20 cellular contexts compared by ENCODE assay signal in genomic region chr3:126541628-126542339, GRCh38. TPM values are rescaled to one million over a fixed set of nuclear protein-coding genes. Genes with fewer than 3 reads are reported as not detected.
A peak's percentile ranks its signal among the peaks of the same experiment; 100 is the strongest.
DNase-seq lines count a peak whose midpoint lies in the region; ATAC-seq, FAIRE-seq and TF ChIP-seq lines count a peak whose summit lies in the region.
"Had no signal": no experiment of that assay in that cellular context is flagged by ENCODE, and none has a peak within 500 bp of the region (broad histone marks: within the 10 kb centered on the region; RNA-seq: fewer than 3 reads in every experiment).

No MANE protein-coding gene starts in this region.

- peaks cover 7% of the 10 kb centered on the region for H3K4me1 Mint-ChIP-seq in stimulated activated naive CD8-positive, alpha-beta T cell treated with anti-CD3 and anti-CD28 coated beads, Interleukin-15, amount 100 ng/mL, for 72 hours
- H3K4me1 Mint-ChIP-seq in glutamatergic neuron (ENCODE audit: low read depth, unreplicated experiment) = peaks cover 7% of the 10 kb centered on the region
- peaks cover 20% of the 10 kb centered on the region for H3K4me1 Mint-ChIP-seq in osteocyte (ENCODE audit: unreplicated experiment)

- DNase-seq in stimulated activated naive CD8-positive, alpha-beta T cell treated with anti-CD3 and anti-CD28 coated beads, Interleukin-15, amount 100 ng/mL, for 72 hours = no peak
- DNase-seq in stimulated activated naive CD8-positive, alpha-beta T cell treated with anti-CD3 and anti-CD28 coated beads, Interleukin-15, Interleukin-2, amounts not matched to agents 100 U/mL and 50 U/mL, for 24 hours = no peak
- peak; percentile 2 for DNase-seq in glutamatergic neuron
- DNase-seq in osteocyte (ENCODE audit: extremely low spot score, unreplicated experiment) = peak; percentile 83
- DNase-seq in stimulated activated CD8-positive, alpha-beta memory T cell treated with anti-CD3 and anti-CD28 coated beads, Interleukin-4, amount 100 ng/mL, for 48 hours = no peak
- no peak for DNase-seq in hypothalamus (lab: John Stamatoyannopoulos, UW)
- no peak for DNase-seq in small intestine
- DNase-seq in NCI-H1436 treated with DMSO at 0.1 percent for 48 hours (lab: John Stamatoyannopoulos, UW) = no peak
- DNase-seq: activated CD4-positive, alpha-beta T cell treated with anti-CD3 and anti-CD28 coated beads, Interleukin-2, amount 10 ng/mL, durations not matched to agents 7 days and 5 days; activated gamma-delta T cell treated with Interleukin-2 at 50 U/mL for 16 hours; DMS 273 treated with DMSO at 0.1 percent for 48 hours; NCI-H1694; NCI-H524 treated with DMSO at 0.1 percent for 48 hours; nephron progenitor cell had no signal

- peaks cover 17% of the 10 kb centered on the region for H3K27me3 Mint-ChIP-seq in stimulated activated naive CD8-positive, alpha-beta T cell treated with anti-CD3 and anti-CD28 coated beads, Interleukin-15, amount 100 ng/mL, for 72 hours
- peaks cover 9% of the 10 kb centered on the region for H3K27me3 Mint-ChIP-seq in glutamatergic neuron (ENCODE audit: unreplicated experiment)
- peaks cover 6% of the 10 kb centered on the region for H3K27me3 Mint-ChIP-seq in osteocyte (ENCODE audit: unreplicated experiment)

- H3K9me3 ChIP-seq in small intestine (ENCODE audit: control insufficient read depth, low read depth) = no peaks in the 10 kb centered on the region
- H3K9me3 ChIP-seq: breast epithelium had no signal

- H3K27ac ChIP-seq in small intestine (ENCODE audit: low read depth in 1 of 2, low read length in 1 of 2) = no peak overlapping the region
- H3K27ac ChIP-seq: breast epithelium, KMS-11 had no signal

- no peak overlapping the region for H3K27ac Mint-ChIP-seq in stimulated activated naive CD8-positive, alpha-beta T cell treated with anti-CD3 and anti-CD28 coated beads, Interleukin-15, amount 100 ng/mL, for 72 hours
- H3K27ac Mint-ChIP-seq in glutamatergic neuron (ENCODE audit: unreplicated experiment) (no peak overlapping the region), osteocyte (ENCODE audit: unreplicated experiment) (no peak overlapping the region)
- H3K27ac Mint-ChIP-seq: activated CD4-positive, alpha-beta T cell treated with anti-CD3 and anti-CD28 coated beads, Interleukin-2, amount 10 ng/mL, durations not matched to agents 7 days and 5 days had no signal

- no peaks in the 10 kb centered on the region for H3K9me3 Mint-ChIP-seq in stimulated activated naive CD8-positive, alpha-beta T cell treated with anti-CD3 and anti-CD28 coated beads, Interleukin-15, amount 100 ng/mL, for 72 hours
- H3K9me3 Mint-ChIP-seq in glutamatergic neuron (ENCODE audit: unreplicated experiment) (peaks cover 8% of the 10 kb centered on the region), osteocyte (ENCODE audit: unreplicated experiment) (peaks cover 4% of the 10 kb centered on the region)
- H3K9me3 Mint-ChIP-seq: nephron progenitor cell had no signal

- FAIRE-seq in small intestine (lab: Jason Lieb, UNC) = no peak
- FAIRE-seq: endometrium had no signal

- peak; percentile 26 for ATAC-seq in stimulated activated naive CD8-positive, alpha-beta T cell treated with anti-CD3 and anti-CD28 coated beads, Interleukin-15, amount 100 ng/mL, for 72 hours
- no peak for ATAC-seq in stimulated activated naive CD8-positive, alpha-beta T cell treated with anti-CD3 and anti-CD28 coated beads, Interleukin-15, Interleukin-2, amounts not matched to agents 100 U/mL and 50 U/mL, for 24 hours

- H3K36me3 ChIP-seq in small intestine (ENCODE audit: control insufficient read depth in 2 of 2, insufficient read depth in 2 of 2, low read length in 2 of 2) = no peaks in the 10 kb centered on the region
- H3K36me3 ChIP-seq: breast epithelium had no signal

- H3K4me3 Mint-ChIP-seq in stimulated activated naive CD8-positive, alpha-beta T cell treated with anti-CD3 and anti-CD28 coated beads, Interleukin-15, amount 100 ng/mL, for 72 hours = no peak overlapping the region
- H3K4me3 Mint-ChIP-seq in glutamatergic neuron (ENCODE audit: unreplicated experiment) (no peak overlapping the region), osteocyte (ENCODE audit: unreplicated experiment) (no peak overlapping the region)
- H3K4me3 Mint-ChIP-seq: activated CD4-positive, alpha-beta T cell treated with anti-CD3 and anti-CD28 coated beads, Interleukin-2, amount 10 ng/mL, durations not matched to agents 7 days and 5 days; nephron progenitor cell had no signal

- no peaks in the 10 kb centered on the region for H3K27me3 ChIP-seq in small intestine (ENCODE audit: control insufficient read depth in 2 of 2, insufficient read depth in 2 of 2, low read length in 2 of 2)

- peaks cover 6% of the 10 kb centered on the region for H3K36me3 Mint-ChIP-seq in glutamatergic neuron (ENCODE audit: unreplicated experiment)
- no peaks in the 10 kb centered on the region for H3K36me3 Mint-ChIP-seq in osteocyte (ENCODE audit: unreplicated experiment)

- no peaks in the 10 kb centered on the region for H3K4me1 ChIP-seq in small intestine (ENCODE audit: control insufficient read depth in 2 of 2, insufficient read depth in 1 of 2, low read depth in 1 of 2, low read length in 1 of 2)
- H3K4me1 ChIP-seq: breast epithelium had no signal

- WGBS in small intestine, 3 donors = 73 to 91% (median 88%) methylated on average over 101 of the region's 101 CpGs

- H3K4me3 ChIP-seq in small intestine (ENCODE audit: low read depth in 1 of 2, low read length in 2 of 2) = no peak overlapping the region
- H3K4me3 ChIP-seq: breast epithelium had no signal

- TF ChIP-seq CTCF in glutamatergic neuron (IDR thresholded peaks at IDR 0.05; ENCODE audit: partially characterized antibody, unreplicated experiment) (no peak), osteocyte (IDR thresholded peaks at IDR 0.05) (no peak)

RNA-seq across cellular contexts. Expression of gene C3orf22, which starts 16.9 kb away (rescaled TPM):
- total RNA-seq in glutamatergic neuron (ENCODE audit: unreplicated experiment) (not detected), osteocyte (not detected in 2 replicates)
- polyA plus RNA-seq in small intestine = not detected
- total RNA-seq: activated CD4-positive, alpha-beta T cell treated with anti-CD3 and anti-CD28 coated beads, Interleukin-2, amount 10 ng/mL, durations not matched to agents 7 days and 5 days; breast epithelium; liver; T-helper 2 cell treated with Interferon-gamma antibody and Interleukin-4, amounts not matched to agents 100 ng/mL and 5 ng/mL, for 36 hours; urinary bladder had no signal
- polyA plus RNA-seq: liver, urinary bladder had no signal

RNA-seq across cellular contexts. Expression of gene CHST13, which starts 17.8 kb away (rescaled TPM):
- total RNA-seq in glutamatergic neuron (ENCODE audit: unreplicated experiment) (not detected), osteocyte (not detected in 2 replicates)
- 1 to 10 TPM in 1 of 3 donors, under 1 TPM in 2; 0.21 to 1.9 (median 0.89) TPM for polyA plus RNA-seq in small intestine
- total RNA-seq: activated CD4-positive, alpha-beta T cell treated with anti-CD3 and anti-CD28 coated beads, Interleukin-2, amount 10 ng/mL, durations not matched to agents 7 days and 5 days; T-helper 2 cell treated with Interferon-gamma antibody and Interleukin-4, amounts not matched to agents 100 ng/mL and 5 ng/mL, for 36 hours had no signal

RNA-seq across cellular contexts. Expression of gene UROC1, which starts 24.2 kb away (rescaled TPM):
- total RNA-seq in glutamatergic neuron (ENCODE audit: unreplicated experiment) (not detected), osteocyte (not detected in 2 replicates)
- under 1 TPM in 1 of 3 donors, not detected in 2; 0.27 TPM for polyA plus RNA-seq in small intestine
- total RNA-seq: activated CD4-positive, alpha-beta T cell treated with anti-CD3 and anti-CD28 coated beads, Interleukin-2, amount 10 ng/mL, durations not matched to agents 7 days and 5 days; breast epithelium; T-helper 2 cell treated with Interferon-gamma antibody and Interleukin-4, amounts not matched to agents 100 ng/mL and 5 ng/mL, for 36 hours; urinary bladder had no signal

Comparison
In these comparisons a context has a peak if more than half of its experiments do, and no peak if none do; other contexts are left out.
1. DNase-seq: peak in glutamatergic neuron (single experiment) and osteocyte (single experiment); none in stimulated activated naive CD8-positive, alpha-beta T cell treated with anti-CD3 and anti-CD28 coated beads, Interleukin-15, amount 100 ng/mL, for 72 hours (0 of 2), stimulated activated naive CD8-positive, alpha-beta T cell treated with anti-CD3 and anti-CD28 coated beads, Interleukin-15, Interleukin-2, amounts not matched to agents 100 U/mL and 50 U/mL, for 24 hours (single experiment), stimulated activated CD8-positive, alpha-beta memory T cell treated with anti-CD3 and anti-CD28 coated beads, Interleukin-4, amount 100 ng/mL, for 48 hours (single experiment), hypothalamus (0 of 51), small intestine (single experiment) and NCI-H1436 treated with DMSO at 0.1 percent for 48 hours (single experiment).